ENCODE assay signal across 17 cellular contexts in genomic region chr21:42635848-42636534, GRCh38. TPM values are rescaled to one million over a fixed set of nuclear protein-coding genes. Genes with fewer than 3 reads are reported as not detected.
DNase-seq lines count a peak whose midpoint lies in the region; ATAC-seq and TF ChIP-seq lines count a peak whose summit lies in the region.
"Had no signal": no experiment of that assay in that cellular context is flagged by ENCODE, and none has a peak within 500 bp of the region (broad histone marks: within the 10 kb centered on the region; RNA-seq: fewer than 3 reads in every experiment).

No MANE protein-coding gene starts in this region.

- H3K4ac ChIP-seq in IMR-90 (ENCODE audit: low read depth, low read length) (no peak overlapping the region), mesenchymal stem cell (ENCODE audit: low read depth in 1 of 2, low read length in 2 of 2) (no peak overlapping the region)

- in situ Hi-C loops in IMR-90 (cut with MboI; ENCODE audit: low sequenced_read_pairs): no loop called here

- H3K36me3 ChIP-seq in IMR-90 (ENCODE audit: control insufficient read depth, insufficient read depth, low read length) (no peaks in the 10 kb centered on the region), mesenchymal stem cell (ENCODE audit: control insufficient read depth in 1 of 2, insufficient read depth in 2 of 2, low read depth in 1 of 2, low read length in 2 of 2) (no peaks in the 10 kb centered on the region), spleen (no peaks in the 10 kb centered on the region)
- H3K36me3 ChIP-seq: BE2C, HAP-1, Peyer's patch had no signal

- no peak overlapping the region for H4K8ac ChIP-seq in IMR-90 (ENCODE audit: low read depth in 2 of 2, low read length in 2 of 2)
- H4K8ac ChIP-seq in mesenchymal stem cell (ENCODE audit: low read length): peak overlapping the region; percentile 87

- H3K4me2 ChIP-seq in IMR-90 (ENCODE audit: low read depth, low read length) (peak overlapping the region; percentile 70), mesenchymal stem cell (ENCODE audit: low read length, poor library complexity, severe bottlenecking) (no peak overlapping the region)

- intact Hi-C loops in IMR-90 (cut with micrococcal nuclease) (no loop called here), spleen (cut with DNase I; ENCODE audit: low total_unique reads) (no loop called here)

- H3K18ac ChIP-seq in IMR-90 (ENCODE audit: low read depth, low read length) (peak overlapping the region; percentile 5; the same call in 1 of the 2 replicates), mesenchymal stem cell (ENCODE audit: low read depth in 1 of 2, low read length in 2 of 2) (peak overlapping the region; percentile 55 to 90)

- no peak overlapping the region for H3K56ac ChIP-seq in IMR-90 (ENCODE audit: extremely low read depth, insufficient read depth, low read length)

- H2BK12ac ChIP-seq in mesenchymal stem cell (ENCODE audit: low read length in 2 of 2): peak overlapping the region in 1 of 2 experiments; percentile 88

- DNase-seq in IMR-90 (no peak), WTC11 (ENCODE audit: low spot score) (peak; percentile 8), mesenchymal stem cell (no peak), spleen (peak; percentile 28)
- DNase-seq: BE2C; Calu3; CD4-positive, alpha-beta memory T cell; KBM-7; NCI-H1048; NCI-H1436 treated with DMSO at 0.1 percent for 48 hours; NCI-H2081 treated with DMSO at 0.1 percent for 48 hours; NCI-H510A treated with DMSO at 0.1 percent for 48 hours had no signal

- H2AFZ ChIP-seq in IMR-90 (replicated peaks; ENCODE audit: low read length, poor library complexity): no peak overlapping the region
- H2AFZ ChIP-seq in mesenchymal stem cell (ENCODE audit: low read depth, low read length): no peak overlapping the region

- POLR2A ChIA-PET in IMR-90 (lab: Charles Lee; ENCODE audit: unreplicated experiment): no interaction called here
- POLR2A ChIA-PET in WTC11 (lab: Charles Lee): no interaction called here

- no peak overlapping the region for H4K5ac ChIP-seq in IMR-90 (ENCODE audit: low read depth, low read length)

- no peaks in the 10 kb centered on the region for H3K27me3 Mint-ChIP-seq in WTC11 (ENCODE audit: low read depth)

- no peak overlapping the region for H3K23ac ChIP-seq in IMR-90 (ENCODE audit: low read depth, low read length)
- H3K23ac ChIP-seq in mesenchymal stem cell (ENCODE audit: low read length in 2 of 2): no peak overlapping the region

- H3K27ac ChIP-seq in IMR-90 (ENCODE audit: insufficient read depth, low read length): peak overlapping the region; percentile 59
- H3K27ac ChIP-seq in mesenchymal stem cell (ENCODE audit: low read length, poor library complexity, severe bottlenecking): no peak overlapping the region
- H3K27ac ChIP-seq in spleen: no peak overlapping the region
- H3K27ac ChIP-seq: Peyer's patch had no signal

- H3K4me3 ChIP-seq in IMR-90 (ENCODE audit: insufficient read depth, low read depth, low read length): no peak overlapping the region
- peak overlapping the region in 1 of 2 experiments; percentile 55 for H3K4me3 ChIP-seq in mesenchymal stem cell (ENCODE audit: insufficient read depth in 1 of 2, low read depth in 1 of 2, low read length in 2 of 2)
- H3K4me3 ChIP-seq in spleen: no peak overlapping the region
- H3K4me3 ChIP-seq: HAP-1, Peyer's patch had no signal

- H3K36me3 Mint-ChIP-seq in WTC11: no peaks in the 10 kb centered on the region
- H3K36me3 Mint-ChIP-seq: CD4-positive, alpha-beta memory T cell had no signal

- ATAC-seq in IMR-90 (ENCODE audit: low read depth) (peak; percentile 48), WTC11 (no peak), HG02678 (IDR thresholded peaks at IDR 0.05; ENCODE audit: unreplicated experiment) (no peak), HG03571 (IDR thresholded peaks at IDR 0.05; ENCODE audit: unreplicated experiment) (no peak), GM21825 (IDR thresholded peaks at IDR 0.05; ENCODE audit: unreplicated experiment) (no peak)

- 0 out of 2 replicates have a peak overlapping the region, but pooled peaks have one; percentile 5 for H3K9ac ChIP-seq in IMR-90 (ENCODE audit: low read depth, low read length)
- H3K9ac ChIP-seq in mesenchymal stem cell (ENCODE audit: low read length): peak overlapping the region; percentile 65

- no peak for TF ChIP-seq CTCF in IMR-90 (conservative IDR thresholded peaks at IDR 0.05; ENCODE audit: low read depth, low read length)
- no peak for TF ChIP-seq CTCF in WTC11 (IDR thresholded peaks at IDR 0.05)
- no peak for TF ChIP-seq CTCF in spleen (IDR thresholded peaks at IDR 0.05 in 8 of 11, conservative IDR thresholded peaks at IDR 0.05 in 3 of 11)

- BruUV-seq in IMR-90 (replicated peaks; lab: Mats Ljungman, UMichigan): no TSS peak

- CTCF ChIA-PET in IMR-90 (lab: Yijun Ruan, JAX): interaction anchor here (0.5 kb wide), 1 partner anchor 28 kb away, joined by 3 read pairs; no protein-coding TSS in a partner anchor
- CTCF ChIA-PET in WTC11 (lab: Charles Lee): interaction anchor here (0.6 to 4.0 kb wide), 4 partner anchors 17 to 146 kb away, joined by 3 to 27 read pairs (median 10); partner anchors contain the start of gene PDE9A

- no peak overlapping the region; the same call in 1 of the 2 replicates for H2BK20ac ChIP-seq in IMR-90 (ENCODE audit: low read depth, low read length)

- H2BK15ac ChIP-seq in IMR-90 (ENCODE audit: low read depth, low read length): no peak overlapping the region
- no peak overlapping the region for H2BK15ac ChIP-seq in mesenchymal stem cell (ENCODE audit: low read depth, poor library complexity, severe bottlenecking)

- no peaks in the 10 kb centered on the region for H3K9me1 ChIP-seq in IMR-90 (ENCODE audit: insufficient read depth, low read length)

- dilution Hi-C loops in IMR-90 (cut with HindIII; ENCODE audit: low sequenced_read_pairs, unreplicated experiment): no loop called here

- H3K9me3 ChIP-seq in IMR-90 (ENCODE audit: control insufficient read depth, insufficient read depth, low read length) (no peaks in the 10 kb centered on the region), mesenchymal stem cell (ENCODE audit: control insufficient read depth, low read length) (no peaks in the 10 kb centered on the region), spleen (no peaks in the 10 kb centered on the region)
- H3K9me3 ChIP-seq: BE2C, HAP-1, Peyer's patch had no signal

- H4K20me1 ChIP-seq in IMR-90 (ENCODE audit: insufficient read depth, low read length): peaks cover 2% of the 10 kb centered on the region; the same call in 1 of the 2 replicates

- H3K27me3 ChIP-seq in IMR-90 (ENCODE audit: control insufficient read depth, insufficient read depth, low read length) (peaks cover 3% of the 10 kb centered on the region), mesenchymal stem cell (ENCODE audit: control insufficient read depth in 1 of 2, insufficient read depth in 1 of 2, low read length in 2 of 2) (peaks cover 26 to 37% of the 10 kb centered on the region in 2 experiments), spleen (replicated peaks in 1 of 7) (peaks cover 0 to 37% (median 0%) of the 10 kb centered on the region in 7 donors)
- H3K27me3 ChIP-seq: BE2C, Peyer's patch had no signal

- H2AK5ac ChIP-seq in IMR-90 (ENCODE audit: low read depth, low read length) (peak overlapping the region; percentile 11; the same call in 1 of the 2 replicates), mesenchymal stem cell (ENCODE audit: low read length, severe bottlenecking) (no peak overlapping the region)

- H2BK120ac ChIP-seq in IMR-90 (ENCODE audit: low read depth, low read length) (no peak overlapping the region; the same call in 1 of the 2 replicates), mesenchymal stem cell (ENCODE audit: low read depth, low read length) (no peak overlapping the region)

- H2BK5ac ChIP-seq in IMR-90 (ENCODE audit: low read depth, low read length, poor library complexity, severe bottlenecking) (no peak overlapping the region), mesenchymal stem cell (ENCODE audit: low read depth, low read length, poor library complexity, severe bottlenecking) (no peak overlapping the region)

- no peak overlapping the region for H3K4me3 Mint-ChIP-seq in WTC11
- H3K4me3 Mint-ChIP-seq: CD4-positive, alpha-beta memory T cell had no signal

- no peak overlapping the region for H3K27ac Mint-ChIP-seq in WTC11
- H3K27ac Mint-ChIP-seq: CD4-positive, alpha-beta memory T cell had no signal

- H3K4me1 ChIP-seq in IMR-90 (ENCODE audit: control insufficient read depth, insufficient read depth, low read length): peaks cover 11% of the 10 kb centered on the region
- peaks cover 7% of the 10 kb centered on the region for H3K4me1 ChIP-seq in mesenchymal stem cell (ENCODE audit: control insufficient read depth, insufficient read depth, low read depth, low read length)
- peaks cover 0 to 14% (median 7%) of the 10 kb centered on the region in 6 donors for H3K4me1 ChIP-seq in spleen
- H3K4me1 ChIP-seq: BE2C, HAP-1 had no signal

- no peak for TF ChIP-seq RAD21 in IMR-90 (IDR thresholded peaks at IDR 0.05; ENCODE audit: low read length)

- 67% methylated on average over 4 of the region's 7 CpGs; no CpG with 5 or more reads in 1 of the 2 experiments for WGBS in IMR-90 (ENCODE audit: extremely low coverage in 2 of 2, insufficient read length in 1 of 2), 2 experiments
- 53% methylated on average over 7 of the region's 7 CpGs for WGBS in mesenchymal stem cell
- WGBS in spleen, 5 donors: 74 to 83% (median 76%) methylated on average over 7 of the region's 7 CpGs

- no peak overlapping the region for H4K91ac ChIP-seq in IMR-90 (ENCODE audit: insufficient read depth, low read depth, low read length)
- peak overlapping the region; percentile 62 for H4K91ac ChIP-seq in mesenchymal stem cell (ENCODE audit: low read length)

- peaks cover 13% of the 10 kb centered on the region for H3K4me1 Mint-ChIP-seq in WTC11
- H3K4me1 Mint-ChIP-seq: CD4-positive, alpha-beta memory T cell had no signal

- H3K9me3 Mint-ChIP-seq in WTC11: no peaks in the 10 kb centered on the region
- H3K9me3 Mint-ChIP-seq: CD4-positive, alpha-beta memory T cell had no signal

- H3K14ac ChIP-seq in IMR-90 (replicated peaks; ENCODE audit: low read depth, low read length): no peak overlapping the region
- H3K14ac ChIP-seq in mesenchymal stem cell (ENCODE audit: low read length in 2 of 2): peak overlapping the region in 1 of 2 experiments; percentile 62

- TF ChIP-seq POLR2A in IMR-90 (IDR thresholded peaks at IDR 0.05; ENCODE audit: low read depth, low read length) (no peak), spleen (IDR thresholded peaks at IDR 0.05) (no peak)

- H2AK9ac ChIP-seq in IMR-90 (replicated peaks; ENCODE audit: low read depth, low read length, poor library complexity): no peak overlapping the region

- H3K79me1 ChIP-seq in IMR-90 (ENCODE audit: low read depth in 1 of 2, low read length in 2 of 2): no peaks in the 10 kb centered on the region
- no peaks in the 10 kb centered on the region for H3K79me1 ChIP-seq in mesenchymal stem cell (replicated peaks; ENCODE audit: low read length, poor library complexity, severe bottlenecking)

RNA-seq across cellular contexts. Expression of gene PDE9A, which starts 17.4 kb away (rescaled TPM):
- total RNA-seq in IMR-90 (2012; rRNA removed): 0.56 and 0.90 TPM in 2 replicates
- polyA plus RNA-seq in IMR-90 (2012; rRNA removed): 0.89 and 1.1 TPM in 2 replicates
- polyA plus RNA-seq in IMR-90 (2012; cell fraction: cytosol; rRNA removed): 0.63 and 1.4 TPM in 2 replicates
- polyA plus RNA-seq in IMR-90 (2012; cell fraction: nucleus; rRNA removed; ENCODE audit: low replicate concordance): 0.84 and 1.3 TPM in 2 replicates
- 44.8 to 46.3 TPM (median 46.1 TPM) in 3 replicates for total RNA-seq in WTC11 (2021)
- 24.7 TPM for polyA plus RNA-seq in mesenchymal stem cell (2013, experiment 1 of 2)
- polyA plus RNA-seq in mesenchymal stem cell (2013, experiment 2 of 2): 24.2 TPM
- 10 to 100 TPM; 15.1 to 45.5 (median 24.9) TPM for total RNA-seq in spleen
- 10 to 100 TPM in 2 of 3 donors, 1 to 10 TPM in 1; 7.9 to 33.5 (median 18.2) TPM for polyA plus RNA-seq in spleen

Comparison
In these comparisons a context has a peak if more than half of its experiments do, and no peak if none do; other contexts are left out.
1. DNase-seq: peak in WTC11 (single experiment) and spleen (single experiment); none in IMR-90 (single experiment) and mesenchymal stem cell (single experiment).